Comparison of ENCODE assay signal across 8 cellular contexts in genomic region chr4:8198206-8198905, GRCh38.
DNase-seq lines count a peak whose midpoint lies in the region; ATAC-seq and TF ChIP-seq lines count a peak whose summit lies in the region.

No MANE protein-coding gene starts in this region.

- H3K27ac ChIP-seq in rectal smooth muscle tissue (ENCODE audit: low read depth, low read length), result no peak overlapping the region

- DNase-seq in LNCaP clone FGC (ENCODE audit: low read depth) (no peak), epidermal melanocyte (ENCODE audit: insufficient read length, low spot score) (peak; percentile 48), AG08396 (ENCODE audit: low spot score) (no peak), DMS 273 (lab: John Stamatoyannopoulos, UW; ENCODE audit: unreplicated experiment) (no peak)

- H3K4me3 ChIP-seq in LNCaP clone FGC (ENCODE audit: low read depth, low read length) (peak overlapping the region; percentile 63; the same call in 1 of the 2 replicates), rectal smooth muscle tissue (ENCODE audit: low read length) (peak overlapping the region; percentile 23)

- no peaks in the 10 kb centered on the region for H3K4me1 ChIP-seq in rectal smooth muscle tissue (ENCODE audit: control insufficient read depth, insufficient read depth, low read length)

- no peaks in the 10 kb centered on the region for H3K36me3 ChIP-seq in rectal smooth muscle tissue (ENCODE audit: control insufficient read depth, insufficient read depth, low read length)

- no peak for TF ChIP-seq CTCF in LNCaP clone FGC (IDR thresholded peaks at IDR 0.05; ENCODE audit: control insufficient read depth, extremely low read depth, insufficient read depth)

- no peak overlapping the region for H3K9ac ChIP-seq in rectal smooth muscle tissue (ENCODE audit: low read length)

- H3K27me3 ChIP-seq in rectal smooth muscle tissue (ENCODE audit: control insufficient read depth, insufficient read depth, low read length), result no peaks in the 10 kb centered on the region

- ATAC-seq in GM19438 (IDR thresholded peaks at IDR 0.05; ENCODE audit: low read depth, unreplicated experiment) (peak; percentile 7), GM21737 (IDR thresholded peaks at IDR 0.05; ENCODE audit: unreplicated experiment) (no peak), HG02938 (IDR thresholded peaks at IDR 0.05; ENCODE audit: unreplicated experiment) (no peak)
